ENCODE assay signal across 8 cellular contexts in the genomic region with DNA sequence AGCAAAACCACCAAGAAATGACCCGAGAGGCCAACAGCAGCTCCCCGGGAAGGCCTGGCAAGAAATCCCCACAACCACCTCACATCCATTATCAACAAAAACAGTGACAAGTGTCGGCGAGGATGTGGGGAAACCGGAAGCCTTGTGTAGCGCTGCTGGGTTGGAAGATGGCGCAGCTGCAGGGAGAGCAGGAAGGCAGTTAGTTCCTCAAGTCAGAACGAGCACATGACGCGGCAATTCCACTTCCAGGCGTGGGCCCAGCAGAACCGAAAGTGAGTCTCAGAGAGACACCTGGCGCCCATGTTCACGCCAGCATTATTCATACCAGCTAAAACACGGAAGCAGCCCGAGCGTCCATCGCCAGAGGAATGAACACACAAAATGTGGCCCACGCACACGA.
DNase-seq lines count a peak whose midpoint lies in the region; ATAC-seq and TF ChIP-seq lines count a peak whose summit lies in the region.
"Not testable (repeated sequence)": the region's sequence is repeated elsewhere in the genome, so short reads cannot be mapped to it uniquely, and the experiment has no call there.

No MANE protein-coding gene starts in this region.

- not testable (repeated sequence) for H3K36me3 ChIP-seq in heart right ventricle; lower lobe of right lung; naive thymus-derived CD4-positive, alpha-beta T cell (ENCODE audit: control insufficient read depth in 2 of 3, insufficient read depth in 3 of 3, low read length in 3 of 3)

- H3K4me3 ChIP-seq in heart right ventricle; lower lobe of right lung; naive thymus-derived CD4-positive, alpha-beta T cell (ENCODE audit: low read length): not testable (repeated sequence)

- CTCF ChIA-PET in CD4-positive, alpha-beta T cell (lab: Charles Lee); naive thymus-derived CD4-positive, alpha-beta T cell (lab: Charles Lee): not testable (repeated sequence)

- not testable (repeated sequence) for H3K36me3 Mint-ChIP-seq in CD4-positive, alpha-beta T cell (ENCODE audit: low read depth); activated T-helper 17 cell treated with anti-CD3 and anti-CD28 coated beads, Interleukin-2, amount 50 U/mL, for 72 hours (ENCODE audit: low read depth); dendritic cell treated with granulocyte-macrophage colony-stimulating factor and Interleukin-4, amounts not matched to agents 40 ng/mL and 50 ng/mL, for 4 days (ENCODE audit: low read depth); naive thymus-derived CD4-positive, alpha-beta T cell; stimulated activated naive B cell treated with anti-CD40 and anti-IgM and Interleukin-4, amounts not matched to agents 10 μg/mL and 1 μg/mL and 100 μg/mL, for 72 hours

- POLR2A ChIA-PET in CD4-positive, alpha-beta T cell (lab: Charles Lee); naive thymus-derived CD4-positive, alpha-beta T cell (lab: Charles Lee): not testable (repeated sequence)

- intact Hi-C loops in CD4-positive, alpha-beta T cell (cut with DNase I, micrococcal nuclease); dendritic cell treated with granulocyte-macrophage colony-stimulating factor and Interleukin-4, amounts not matched to agents 40 ng/mL and 50 ng/mL, for 4 days (cut with micrococcal nuclease); heart right ventricle (cut with DNase I); lower lobe of right lung (cut with DNase I); naive thymus-derived CD4-positive, alpha-beta T cell (cut with micrococcal nuclease): not testable (repeated sequence)

- H3K4me1 Mint-ChIP-seq in CD4-positive, alpha-beta T cell (ENCODE audit: low read depth); activated T-helper 17 cell treated with anti-CD3 and anti-CD28 coated beads, Interleukin-2, amount 50 U/mL, for 72 hours; dendritic cell treated with granulocyte-macrophage colony-stimulating factor and Interleukin-4, amounts not matched to agents 40 ng/mL and 50 ng/mL, for 4 days (ENCODE audit: low read depth): not testable (repeated sequence)
- H3K4me1 Mint-ChIP-seq in naive thymus-derived CD4-positive, alpha-beta T cell: peaks cover 0 to 16% (median 5%) of the 10 kb centered on the region in 7 donors
- peaks cover 5 to 13% of the 10 kb centered on the region in 2 donors for H3K4me1 Mint-ChIP-seq in stimulated activated naive B cell treated with anti-CD40 and anti-IgM and Interleukin-4, amounts not matched to agents 10 μg/mL and 1 μg/mL and 100 μg/mL, for 72 hours

- H3K4me1 ChIP-seq in heart right ventricle; lower lobe of right lung; naive thymus-derived CD4-positive, alpha-beta T cell (ENCODE audit: control insufficient read depth in 2 of 2, insufficient read depth in 2 of 2, low read length in 2 of 2): not testable (repeated sequence)

- not testable (repeated sequence) for H3K27ac ChIP-seq in CD4-positive, alpha-beta T cell (ENCODE audit: low read depth, low read length); heart right ventricle; lower lobe of right lung; naive thymus-derived CD4-positive, alpha-beta T cell (ENCODE audit: low read depth, low read length)

- TF ChIP-seq CTCF in CD4-positive, alpha-beta T cell (IDR thresholded peaks at IDR 0.05); heart right ventricle (IDR thresholded peaks at IDR 0.05); lower lobe of right lung (IDR thresholded peaks at IDR 0.05): not testable (repeated sequence)

- WGBS in heart right ventricle, 2 donors: no CpG with 5 or more reads among the region's 20 CpGs

- peak; percentile 39 for ATAC-seq in CD4-positive, alpha-beta T cell (ENCODE audit: poor library complexity)
- peak; percentile 39 to 41 for ATAC-seq in activated CD4-positive, CD25-positive, alpha-beta regulatory T cell treated with anti-CD3 and anti-CD28 coated beads, Interleukin-2, amount 50 U/mL, for 24 hours
- ATAC-seq in activated T-helper 17 cell treated with anti-CD3 and anti-CD28 coated beads, Interleukin-2, amount 50 U/mL, for 72 hours (replicated peaks): peak; percentile 59
- ATAC-seq in heart right ventricle: peak in 5 of 8 donors; percentile 17 to 49 (median 26)
- ATAC-seq in lower lobe of right lung: peak; percentile 53 to 69
- ATAC-seq in naive thymus-derived CD4-positive, alpha-beta T cell: peak; percentile 66
- ATAC-seq in stimulated activated naive B cell treated with anti-CD40 and anti-IgM and Interleukin-4, amounts not matched to agents 10 μg/mL and 1 μg/mL and 100 μg/mL, for 72 hours (replicated peaks): peak; percentile 31 to 33

- not testable (repeated sequence) for H3K27ac Mint-ChIP-seq in CD4-positive, alpha-beta T cell; activated T-helper 17 cell treated with anti-CD3 and anti-CD28 coated beads, Interleukin-2, amount 50 U/mL, for 72 hours; naive thymus-derived CD4-positive, alpha-beta T cell; stimulated activated naive B cell treated with anti-CD40 and anti-IgM and Interleukin-4, amounts not matched to agents 10 μg/mL and 1 μg/mL and 100 μg/mL, for 72 hours
- peak overlapping the region; percentile 94 for H3K27ac Mint-ChIP-seq in dendritic cell treated with granulocyte-macrophage colony-stimulating factor and Interleukin-4, amounts not matched to agents 40 ng/mL and 50 ng/mL, for 4 days

- not testable (repeated sequence) for H3K9me3 Mint-ChIP-seq in CD4-positive, alpha-beta T cell; activated T-helper 17 cell treated with anti-CD3 and anti-CD28 coated beads, Interleukin-2, amount 50 U/mL, for 72 hours; dendritic cell treated with granulocyte-macrophage colony-stimulating factor and Interleukin-4, amounts not matched to agents 40 ng/mL and 50 ng/mL, for 4 days; naive thymus-derived CD4-positive, alpha-beta T cell; stimulated activated naive B cell treated with anti-CD40 and anti-IgM and Interleukin-4, amounts not matched to agents 10 μg/mL and 1 μg/mL and 100 μg/mL, for 72 hours

- not testable (repeated sequence) for H3K9me3 ChIP-seq in CD4-positive, alpha-beta T cell (ENCODE audit: control insufficient read depth, low read length); heart right ventricle; lower lobe of right lung; naive thymus-derived CD4-positive, alpha-beta T cell (ENCODE audit: control insufficient read depth in 2 of 3, low read length in 3 of 3)

- not testable (repeated sequence) for H3K27me3 ChIP-seq in CD4-positive, alpha-beta T cell (ENCODE audit: control insufficient read depth, insufficient read depth, low read length); heart right ventricle; lower lobe of right lung (ENCODE audit: low read depth); naive thymus-derived CD4-positive, alpha-beta T cell (ENCODE audit: control insufficient read depth in 2 of 2, insufficient read depth in 2 of 2, low read length in 2 of 2)

- not testable (repeated sequence) for H3K27me3 Mint-ChIP-seq in CD4-positive, alpha-beta T cell; activated T-helper 17 cell treated with anti-CD3 and anti-CD28 coated beads, Interleukin-2, amount 50 U/mL, for 72 hours; dendritic cell treated with granulocyte-macrophage colony-stimulating factor and Interleukin-4, amounts not matched to agents 40 ng/mL and 50 ng/mL, for 4 days; naive thymus-derived CD4-positive, alpha-beta T cell; stimulated activated naive B cell treated with anti-CD40 and anti-IgM and Interleukin-4, amounts not matched to agents 10 μg/mL and 1 μg/mL and 100 μg/mL, for 72 hours

- not testable (repeated sequence) for H3K4me3 Mint-ChIP-seq in CD4-positive, alpha-beta T cell; dendritic cell treated with granulocyte-macrophage colony-stimulating factor and Interleukin-4, amounts not matched to agents 40 ng/mL and 50 ng/mL, for 4 days; naive thymus-derived CD4-positive, alpha-beta T cell; stimulated activated naive B cell treated with anti-CD40 and anti-IgM and Interleukin-4, amounts not matched to agents 10 μg/mL and 1 μg/mL and 100 μg/mL, for 72 hours
- H3K4me3 Mint-ChIP-seq in activated T-helper 17 cell treated with anti-CD3 and anti-CD28 coated beads, Interleukin-2, amount 50 U/mL, for 72 hours: peak overlapping the region; percentile 55

- not testable (repeated sequence) for DNase-seq in CD4-positive, alpha-beta T cell; heart right ventricle; lower lobe of right lung; naive thymus-derived CD4-positive, alpha-beta T cell; stimulated activated naive B cell treated with anti-CD40 and anti-IgM and Interleukin-4, amounts not matched to agents 10 μg/mL and 1 μg/mL and 100 μg/mL, for 72 hours
